10 cellular contexts compared by ENCODE assay signal in the genomic region with DNA sequence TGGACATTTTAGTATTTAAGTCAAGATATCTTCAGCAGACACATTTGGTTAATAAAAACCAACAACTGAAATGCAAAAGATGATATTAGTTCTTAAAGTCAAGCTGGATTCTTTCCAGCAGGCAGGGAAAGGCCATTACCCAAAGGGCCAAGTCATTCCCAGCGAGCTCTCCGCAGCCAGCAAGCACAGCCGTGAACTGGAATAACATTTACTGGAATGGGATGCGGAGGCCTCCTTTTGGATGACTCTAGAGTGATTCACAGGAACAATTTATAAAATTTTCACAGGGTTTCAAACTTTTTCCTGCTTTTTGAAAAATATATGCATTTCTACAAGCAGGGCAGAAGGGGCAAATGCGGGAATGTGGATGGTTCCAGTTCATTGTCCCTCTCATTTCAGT.
A peak's percentile ranks its signal among the peaks of the same experiment; 100 is the strongest.
DNase-seq lines count a peak whose midpoint lies in the region; ATAC-seq and TF ChIP-seq lines count a peak whose summit lies in the region.
"Had no signal": no experiment of that assay in that cellular context is flagged by ENCODE, and none has a peak within 500 bp of the region (broad histone marks: within the 10 kb centered on the region; RNA-seq: fewer than 3 reads in every experiment).

No MANE protein-coding gene starts in this region.

- DNase-seq in Right ventricle myocardium inferior (ENCODE audit: missing footprints) (peak; percentile 64), cardiac septum (ENCODE audit: low spot score) (no peak), epithelial cell of esophagus (ENCODE audit: low read depth) (peak; percentile 70), myocyte (ENCODE audit: low read depth) (peak; percentile 90), UCSD-AML1 (lab: John Stamatoyannopoulos, UW; ENCODE audit: unreplicated experiment) (no peak), T-helper 9 cell (no peak)
- no peak for DNase-seq in activated CD4-positive, alpha-beta T cell treated with anti-CD3 and anti-CD28 coated beads, Interleukin-2, amount 50 U/mL, for 4 hours
- DNase-seq: 8988T, NCI-H2107 had no signal

- intact Hi-C loops in Right ventricle myocardium inferior (cut with DNase I) (no loop called here), cardiac septum (cut with DNase I) (no loop called here)

- ATAC-seq in Right ventricle myocardium inferior (peak; percentile 67), GM18868 (IDR thresholded peaks at IDR 0.05; ENCODE audit: unreplicated experiment) (no peak)

- H3K4me3 ChIP-seq in epithelial cell of esophagus (ENCODE audit: low read length), result no peak overlapping the region

- TF ChIP-seq CTCF in epithelial cell of esophagus (IDR thresholded peaks at IDR 0.05; ENCODE audit: insufficient read depth, low read depth, low read length, missing control alignments), result no peak

Comparison
In these comparisons a context has a peak if more than half of its experiments do, and no peak if none do; other contexts are left out.
1. DNase-seq: peak in Right ventricle myocardium inferior (single experiment), epithelial cell of esophagus (single experiment) and myocyte (single experiment); none in cardiac septum (single experiment), UCSD-AML1 (single experiment), activated CD4-positive, alpha-beta T cell treated with anti-CD3 and anti-CD28 coated beads, Interleukin-2, amount 50 U/mL, for 4 hours (0 of 2) and T-helper 9 cell (single experiment).